In the genomic region with DNA sequence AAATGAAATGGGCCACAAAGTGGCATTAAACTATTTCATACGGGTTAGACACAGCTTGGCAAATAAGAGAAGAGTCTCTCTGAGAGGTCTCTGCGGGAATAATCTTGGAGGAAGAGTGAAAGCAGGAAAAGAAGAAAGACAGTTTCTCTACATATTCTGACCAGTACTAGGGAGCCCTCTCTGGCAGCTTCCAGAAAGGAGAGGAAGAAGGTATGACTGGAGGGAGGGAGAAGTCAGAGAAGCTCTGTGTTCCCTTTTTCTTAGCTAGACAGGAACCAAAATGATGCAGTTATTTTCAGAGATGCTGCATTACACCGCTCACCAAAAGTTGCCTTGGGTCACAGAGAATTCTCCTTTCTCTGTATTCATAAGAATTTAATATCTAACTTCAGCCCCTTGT, we compare ENCODE assay signal across 21 cellular contexts.
"Had no signal": no experiment of that assay in that cellular context is flagged by ENCODE, and none has a peak within 500 bp of the region (broad histone marks: within the 10 kb centered on the region; RNA-seq: fewer than 3 reads in every experiment).

No MANE protein-coding gene starts in this region.

- H3K4me3 Mint-ChIP-seq: activated CD4-positive, alpha-beta memory T cell treated with anti-CD3 and anti-CD28 coated beads for 36 hours; activated CD4-positive, alpha-beta T cell treated with anti-CD3 and anti-CD28 coated beads, Interleukin-2, amount 10 ng/mL, durations not matched to agents 7 days and 5 days; activated naive CD4-positive, alpha-beta T cell treated with anti-CD3 and anti-CD28 coated beads for 36 hours; activated naive CD8-positive, alpha-beta T cell; activated T-cell treated with anti-CD3 and anti-CD28 coated beads, Interleukin-2, amount 50 U/mL, for 4 hours; T-helper 1 cell treated with Interleukin-12 subunit alpha and Interleukin-12 subunit beta and Interleukin-4 antibody, amounts not matched to agents 30 μg/mL and 1 μg/mL, for 36 hours had no signal

- H3K4me3 ChIP-seq: SK-N-MC had no signal

- H3K4me1 Mint-ChIP-seq: activated CD4-positive, alpha-beta T cell treated with anti-CD3 and anti-CD28 coated beads, Interleukin-2, amount 10 ng/mL, durations not matched to agents 7 days and 5 days had no signal

- H3K27me3 Mint-ChIP-seq: activated CD4-positive, alpha-beta memory T cell treated with anti-CD3 and anti-CD28 coated beads for 36 hours; activated CD4-positive, alpha-beta T cell treated with anti-CD3 and anti-CD28 coated beads, Interleukin-2, amount 10 ng/mL, durations not matched to agents 7 days and 5 days; activated naive CD8-positive, alpha-beta T cell had no signal

- H3K9me3 Mint-ChIP-seq: activated CD4-positive, alpha-beta T cell treated with anti-CD3 and anti-CD28 coated beads, Interleukin-2, amount 10 ng/mL, durations not matched to agents 7 days and 5 days had no signal

- DNase-seq: activated CD4-positive, alpha-beta memory T cell treated with anti-CD3 and anti-CD28 coated beads for 36 hours; activated CD4-positive, alpha-beta T cell treated with anti-CD3 and anti-CD28 coated beads, Interleukin-2, amount 10 ng/mL, durations not matched to agents 7 days and 5 days; activated CD4-positive, CD25-positive, alpha-beta regulatory T cell; activated CD8-positive, alpha-beta memory T cell treated with anti-CD3 and anti-CD28 coated beads for 24 hours; activated effector memory CD4-positive, alpha-beta T cell treated with anti-CD3 and anti-CD28 coated beads, Interleukin-2, amount 50 U/mL, for 16 hours; activated naive CD4-positive, alpha-beta T cell treated with anti-CD3 and anti-CD28 coated beads for 36 hours; activated T-cell treated with anti-CD3 and anti-CD28 coated beads, Interleukin-2, amount 50 U/mL, for 4 hours; amygdala; cerebellar nuclear complex; NCI-H1092 treated with DMSO at 0.1 percent for 48 hours; NCI-H1417 treated with DMSO at 0.1 percent for 48 hours; NCI-H1694 treated with DMSO at 0.1 percent for 48 hours; NCI-H2029 treated with DMSO at 0.1 percent for 48 hours; NCI-H345; NCI-H510A; NCI-H526 treated with DMSO at 0.1 percent for 48 hours; NCI-H82 had no signal

- H3K4me2 ChIP-seq: KMS-11 had no signal

- H3K27ac Mint-ChIP-seq: activated CD4-positive, alpha-beta memory T cell treated with anti-CD3 and anti-CD28 coated beads for 36 hours; activated CD4-positive, alpha-beta T cell treated with anti-CD3 and anti-CD28 coated beads, Interleukin-2, amount 10 ng/mL, durations not matched to agents 7 days and 5 days; activated naive CD4-positive, alpha-beta T cell treated with anti-CD3 and anti-CD28 coated beads for 36 hours; activated naive CD8-positive, alpha-beta T cell; T-helper 1 cell treated with Interleukin-12 subunit alpha and Interleukin-12 subunit beta and Interleukin-4 antibody, amounts not matched to agents 30 μg/mL and 1 μg/mL, for 36 hours had no signal

- H3K36me3 Mint-ChIP-seq: activated CD4-positive, alpha-beta memory T cell treated with anti-CD3 and anti-CD28 coated beads for 36 hours; activated naive CD8-positive, alpha-beta T cell had no signal

- ATAC-seq: activated T-cell treated with anti-CD3 and anti-CD28 coated beads, Interleukin-2, amount 50 U/mL, for 4 hours had no signal

- H3K27ac ChIP-seq: KMS-11, SK-N-MC had no signal
